Comparison of ENCODE assay signal across 8 cellular contexts in the genomic region with DNA sequence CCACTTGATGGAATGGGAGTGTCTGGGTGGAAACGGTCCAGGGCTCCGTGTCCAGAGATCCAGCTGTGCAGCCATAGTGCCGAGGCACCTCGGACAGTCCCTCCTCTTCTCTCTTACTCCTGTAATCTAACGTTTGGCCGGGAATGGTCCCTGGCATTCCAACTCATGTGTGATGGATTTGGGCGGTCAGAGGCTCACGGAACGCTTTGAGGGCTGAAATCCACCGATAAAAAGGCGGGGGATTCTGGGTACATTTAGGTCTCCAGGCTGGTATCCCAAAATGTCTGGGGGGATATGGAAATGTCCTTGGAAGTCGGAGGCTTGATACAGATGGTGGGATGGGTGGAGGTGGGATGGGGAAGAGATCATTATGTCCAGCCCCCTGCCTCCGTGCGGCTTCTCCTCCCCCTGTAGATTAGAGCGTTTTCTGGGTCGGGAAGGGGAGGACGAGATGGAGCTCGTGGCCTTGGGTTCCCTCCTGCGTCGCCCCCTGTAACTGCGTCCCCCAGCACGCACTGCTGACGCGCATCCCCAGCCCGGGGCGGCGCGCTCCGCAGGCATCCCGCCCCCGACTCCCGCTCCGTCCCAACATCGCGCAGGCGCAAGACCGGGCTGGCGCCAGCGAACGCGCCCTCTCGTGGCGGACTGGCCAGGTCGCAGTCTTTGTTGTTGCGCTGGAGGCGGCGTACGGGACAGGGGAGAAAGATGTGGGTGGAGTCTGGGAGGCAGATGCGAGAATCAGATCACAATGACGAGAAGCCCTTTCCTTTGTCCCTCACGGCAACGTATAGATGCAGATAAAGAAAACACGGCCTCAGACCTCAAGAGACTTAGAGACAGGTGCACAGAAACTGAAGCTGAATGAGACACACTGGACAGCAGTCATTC. TPM values are rescaled to one million over a fixed set of nuclear protein-coding genes. Genes with fewer than 3 reads are reported as not detected.
DNase-seq lines count a peak whose midpoint lies in the region; ATAC-seq and TF ChIP-seq lines count a peak whose summit lies in the region.

No MANE protein-coding gene starts in this region.

- peaks cover 7% of the 10 kb centered on the region for H3K36me3 Mint-ChIP-seq in activated CD4-positive, alpha-beta T cell treated with anti-CD3 and anti-CD28 coated beads, Interleukin-2, amount 10 ng/mL, durations not matched to agents 7 days and 5 days (ENCODE audit: low read depth)
- H3K36me3 Mint-ChIP-seq in dendritic cell treated with granulocyte-macrophage colony-stimulating factor and Interleukin-4, amounts not matched to agents 40 ng/mL and 50 ng/mL, for 4 days (ENCODE audit: low read depth) = no peaks in the 10 kb centered on the region

- CTCF ChIA-PET in activated CD4-positive, alpha-beta T cell treated with anti-CD3 and anti-CD28 coated beads, Interleukin-2, amount 10 ng/mL, durations not matched to agents 7 days and 5 days (lab: Charles Lee) = interaction anchor here (0.8 to 2.8 kb wide), 21 partner anchors 10 to 185 kb away, joined by 3 to 43 read pairs (median 5); partner anchors contain the start of genes PPP1R9B and XYLT2

- H3K4me1 Mint-ChIP-seq in activated CD4-positive, alpha-beta T cell treated with anti-CD3 and anti-CD28 coated beads, Interleukin-2, amount 10 ng/mL, durations not matched to agents 7 days and 5 days = peaks cover 41% of the 10 kb centered on the region
- peaks cover 35% of the 10 kb centered on the region for H3K4me1 Mint-ChIP-seq in dendritic cell treated with granulocyte-macrophage colony-stimulating factor and Interleukin-4, amounts not matched to agents 40 ng/mL and 50 ng/mL, for 4 days (ENCODE audit: low read depth)

- peaks cover 4% of the 10 kb centered on the region for H3K9me3 Mint-ChIP-seq in activated CD4-positive, alpha-beta T cell treated with anti-CD3 and anti-CD28 coated beads, Interleukin-2, amount 10 ng/mL, durations not matched to agents 7 days and 5 days
- no peaks in the 10 kb centered on the region for H3K9me3 Mint-ChIP-seq in dendritic cell treated with granulocyte-macrophage colony-stimulating factor and Interleukin-4, amounts not matched to agents 40 ng/mL and 50 ng/mL, for 4 days

- peak overlapping the region; percentile 77 to 98 (median 93) for H3K4me2 ChIP-seq in BLaER1 treated with 17β-estradiol and CSF1 and Interleukin-3, amounts not matched to agents 10 nM and 100 nM

- H3K27ac Mint-ChIP-seq in activated CD4-positive, alpha-beta T cell treated with anti-CD3 and anti-CD28 coated beads, Interleukin-2, amount 10 ng/mL, durations not matched to agents 7 days and 5 days = peak overlapping the region; percentile 89
- no peak overlapping the region for H3K27ac Mint-ChIP-seq in dendritic cell treated with granulocyte-macrophage colony-stimulating factor and Interleukin-4, amounts not matched to agents 40 ng/mL and 50 ng/mL, for 4 days

- peaks cover 28 to 55% (median 33%) of the 10 kb centered on the region in 10 experiments for H3K4me1 ChIP-seq in BLaER1 treated with 17β-estradiol and CSF1 and Interleukin-3, amounts not matched to agents 10 nM and 100 nM
- peaks cover 0 to 4% (median 2%) of the 10 kb centered on the region in 4 donors for H3K4me1 ChIP-seq in right lobe of liver

- H3K9ac ChIP-seq in BLaER1 treated with 17β-estradiol and CSF1 and Interleukin-3, amounts not matched to agents 10 nM and 100 nM = peak overlapping the region in 10 of 11 experiments; percentile 60 to 76 (median 73); a peak in 20 of 22 replicates

- peaks cover 4% of the 10 kb centered on the region for H3K27me3 Mint-ChIP-seq in activated CD4-positive, alpha-beta T cell treated with anti-CD3 and anti-CD28 coated beads, Interleukin-2, amount 10 ng/mL, durations not matched to agents 7 days and 5 days
- H3K27me3 Mint-ChIP-seq in dendritic cell treated with granulocyte-macrophage colony-stimulating factor and Interleukin-4, amounts not matched to agents 40 ng/mL and 50 ng/mL, for 4 days = peaks cover 32% of the 10 kb centered on the region

- peak; percentile 87 for ATAC-seq in HG03521 (IDR thresholded peaks at IDR 0.05; ENCODE audit: unreplicated experiment)
- ATAC-seq in right lobe of liver = peak; percentile 97 to 99 (median 98)

- POLR2A ChIA-PET in activated CD4-positive, alpha-beta T cell treated with anti-CD3 and anti-CD28 coated beads, Interleukin-2, amount 10 ng/mL, durations not matched to agents 7 days and 5 days (lab: Charles Lee) = no interaction called here

- 4% methylated on average over 22 of the region's 53 CpGs for WGBS in right lobe of liver (ENCODE audit: insufficient coverage, low coverage, low lambda C conversion rate, missing lambda C conversion rate)

- H3K9me3 ChIP-seq in BLaER1 treated with 17β-estradiol and CSF1 and Interleukin-3, amounts not matched to agents 10 nM and 100 nM (replicated peaks in 1 of 11) = no peaks in the 10 kb centered on the region
- H3K9me3 ChIP-seq in right lobe of liver = no peaks in the 10 kb centered on the region

- DNase-seq in GM19240 (ENCODE audit: insufficient read length, low spot score) (peak; percentile 98), NCI-H69 (lab: John Stamatoyannopoulos, UW) (peak; percentile 92), right lobe of liver (peak; percentile 91 to 93 (median 92))
- DNase-seq in activated CD4-positive, alpha-beta T cell treated with anti-CD3 and anti-CD28 coated beads, Interleukin-2, amount 10 ng/mL, durations not matched to agents 7 days and 5 days = peak; percentile 95
- DNase-seq in stimulated activated CD4-positive, alpha-beta T cell treated with anti-CD3 and anti-CD28 coated beads, Interleukin-4, amount 100 ng/mL, for 1 hour = peak; percentile 95

- peak overlapping the region; percentile 64 for H3K4me3 Mint-ChIP-seq in activated CD4-positive, alpha-beta T cell treated with anti-CD3 and anti-CD28 coated beads, Interleukin-2, amount 10 ng/mL, durations not matched to agents 7 days and 5 days
- peak overlapping the region; percentile 59 for H3K4me3 Mint-ChIP-seq in dendritic cell treated with granulocyte-macrophage colony-stimulating factor and Interleukin-4, amounts not matched to agents 40 ng/mL and 50 ng/mL, for 4 days

- H4K20me1 ChIP-seq in BLaER1 treated with 17β-estradiol and CSF1 and Interleukin-3, amounts not matched to agents 10 nM and 100 nM = no peaks in the 10 kb centered on the region; a peak in 1 of 22 replicates

- H3K36me3 ChIP-seq in BLaER1 treated with 17β-estradiol and CSF1 and Interleukin-3, amounts not matched to agents 10 nM and 100 nM = no peaks in the 10 kb centered on the region
- no peaks in the 10 kb centered on the region for H3K36me3 ChIP-seq in right lobe of liver

- peak; percentile 94 to 97 (median 95) for TF ChIP-seq CTCF in right lobe of liver (IDR thresholded peaks at IDR 0.05)

- H3K4me3 ChIP-seq in BLaER1 treated with 17β-estradiol and CSF1 and Interleukin-3, amounts not matched to agents 10 nM and 100 nM = peak overlapping the region; percentile 54 to 74 (median 64)
- peak overlapping the region; percentile 27 to 57 (median 49) for H3K4me3 ChIP-seq in right lobe of liver

- peak overlapping the region in 9 of 11 experiments; percentile 20 to 67 (median 47); a peak in 16 of 22 replicates for H3K27ac ChIP-seq in BLaER1 treated with 17β-estradiol and CSF1 and Interleukin-3, amounts not matched to agents 10 nM and 100 nM
- no peak overlapping the region for H3K27ac ChIP-seq in right lobe of liver

- TF ChIP-seq POLR2A in right lobe of liver (IDR thresholded peaks at IDR 0.05) = peak; percentile 18

- intact Hi-C loops in dendritic cell treated with granulocyte-macrophage colony-stimulating factor and Interleukin-4, amounts not matched to agents 40 ng/mL and 50 ng/mL, for 4 days (cut with micrococcal nuclease) = loop anchor here (5.0 kb wide), 1 partner anchor 34 kb away; no protein-coding TSS in a partner anchor
- intact Hi-C loops in right lobe of liver (cut with DNase I) = loop anchor here (10.0 kb wide), 1 partner anchor 46 kb away; no protein-coding TSS in a partner anchor

- no peaks in the 10 kb centered on the region for H3K27me3 ChIP-seq in BLaER1 treated with 17β-estradiol and CSF1 and Interleukin-3, amounts not matched to agents 10 nM and 100 nM
- no peaks in the 10 kb centered on the region for H3K27me3 ChIP-seq in right lobe of liver

RNA-seq across cellular contexts. Expression of gene SGCA, which starts 4.5 kb away (rescaled TPM):
- total RNA-seq in activated CD4-positive, alpha-beta T cell treated with anti-CD3 and anti-CD28 coated beads, Interleukin-2, amount 10 ng/mL, durations not matched to agents 7 days and 5 days = not detected
- 1 to 10 TPM in 4 of 6 experiments, under 1 TPM in 2; 0.48 to 2.8 (median 1.6) TPM for total RNA-seq in right lobe of liver

RNA-seq across cellular contexts. Expression of gene PPP1R9B, which starts 10.8 kb away (rescaled TPM):
- total RNA-seq in activated CD4-positive, alpha-beta T cell treated with anti-CD3 and anti-CD28 coated beads, Interleukin-2, amount 10 ng/mL, durations not matched to agents 7 days and 5 days = 100 to 1,000 TPM; 110 to 117 TPM
- total RNA-seq in right lobe of liver = 10 to 100 TPM in 5 of 6 experiments, 1 to 10 TPM in 1; 9.9 to 18.1 (median 12.0) TPM

RNA-seq across cellular contexts. Expression of gene SAMD14, which starts 31.3 kb away (rescaled TPM):
- total RNA-seq in activated CD4-positive, alpha-beta T cell treated with anti-CD3 and anti-CD28 coated beads, Interleukin-2, amount 10 ng/mL, durations not matched to agents 7 days and 5 days = under 1 TPM; 0.07 to 0.23 TPM
- total RNA-seq in right lobe of liver = 1 to 10 TPM in 2 of 6 experiments, under 1 TPM in 3, not detected in 1; 0.50 to 3.8 (median 0.77) TPM

RNA-seq across cellular contexts. Expression of gene COL1A1, which starts 40.2 kb away (rescaled TPM):
- total RNA-seq in activated CD4-positive, alpha-beta T cell treated with anti-CD3 and anti-CD28 coated beads, Interleukin-2, amount 10 ng/mL, durations not matched to agents 7 days and 5 days = under 1 TPM; 0.31 to 0.55 TPM
- 100 to 1,000 TPM in 1 of 6 experiments, 10 to 100 TPM in 4, 1 to 10 TPM in 1; 9.3 to 109 (median 34.7) TPM for total RNA-seq in right lobe of liver

Comparison
In these comparisons a context has a peak if more than half of its experiments do, and no peak if none do; other contexts are left out.
1. H3K27ac ChIP-seq: peak in BLaER1 treated with 17β-estradiol and CSF1 and Interleukin-3, amounts not matched to agents 10 nM and 100 nM (9 of 11); none in right lobe of liver (0 of 3).
2. RNA of gene PPP1R9B, which starts 10.8 kb away (total RNA-seq): 110 to 117 TPM in activated CD4-positive, alpha-beta T cell treated with anti-CD3 and anti-CD28 coated beads, Interleukin-2, amount 10 ng/mL, durations not matched to agents 7 days and 5 days; 9.9 to 18.1 TPM in right lobe of liver; every median in the first group is over 4 times any median in the second.
3. Peak in every context shown above with its lines, with median percentiles within 50 percentile points of each other: DNase-seq.